In the genomic region with DNA sequence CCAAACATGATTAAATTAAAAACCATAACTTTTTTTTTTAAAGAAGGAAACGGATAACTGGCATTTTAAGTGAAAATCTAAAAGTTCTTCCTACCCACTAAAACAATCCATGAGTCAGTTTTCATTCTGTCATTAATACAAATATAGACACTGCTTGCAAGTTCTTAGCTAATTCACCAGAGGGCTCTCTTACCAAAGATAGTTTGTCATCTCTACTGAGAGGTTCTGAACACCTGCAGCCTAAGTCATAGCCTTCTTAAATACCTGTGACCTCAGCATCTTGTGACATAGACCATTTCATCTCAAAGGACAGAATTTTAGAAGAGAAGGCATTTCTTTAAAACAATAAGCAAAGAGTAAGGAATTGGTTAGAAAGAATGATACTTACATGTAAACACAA, we compare ENCODE assay signal across 9 cellular contexts.
DNase-seq lines count a peak whose midpoint lies in the region; ATAC-seq and TF ChIP-seq lines count a peak whose summit lies in the region.
"Had no signal": no experiment of that assay in that cellular context is flagged by ENCODE, and none has a peak within 500 bp of the region (broad histone marks: within the 10 kb centered on the region; RNA-seq: fewer than 3 reads in every experiment).

No MANE protein-coding gene starts in this region.

- H3K27me3 ChIP-seq in heart left ventricle: peaks cover 0 to 6% (median 0%) of the 10 kb centered on the region in 9 donors

- no peaks in the 10 kb centered on the region for H3K27me3 Mint-ChIP-seq in type B pancreatic cell
- H3K27me3 Mint-ChIP-seq: dendritic cell treated with granulocyte-macrophage colony-stimulating factor and Interleukin-4, amounts not matched to agents 40 ng/mL and 50 ng/mL, for 4 days had no signal

- H3K4me3 ChIP-seq in heart left ventricle: no peak overlapping the region

- H3K36me3 ChIP-seq in heart left ventricle: no peaks in the 10 kb centered on the region

- DNase-seq in heart left ventricle (no peak), Right ventricle myocardium inferior (ENCODE audit: missing footprints) (no peak), NCI-H526 (lab: John Stamatoyannopoulos, UW) (peak; percentile 0 to 18), erythroblast (lab: John Stamatoyannopoulos, UW) (peak; percentile 0 to 2), type B pancreatic cell (ENCODE audit: extremely low spot score, unreplicated experiment) (no peak)

- peak in 2 of 4 donors; percentile 44 to 76 for ATAC-seq in heart left ventricle
- no peak for ATAC-seq in Right ventricle myocardium inferior
- no peak for ATAC-seq in GM21528 (IDR thresholded peaks at IDR 0.05; ENCODE audit: low FRiP score, unreplicated experiment)
- no peak for ATAC-seq in HG03442 (IDR thresholded peaks at IDR 0.05; ENCODE audit: unreplicated experiment)
- no peak for ATAC-seq in GM18861 (IDR thresholded peaks at IDR 0.05; ENCODE audit: unreplicated experiment)

- H3K27ac Mint-ChIP-seq in type B pancreatic cell: peak overlapping the region; percentile 10
- H3K27ac Mint-ChIP-seq: dendritic cell treated with granulocyte-macrophage colony-stimulating factor and Interleukin-4, amounts not matched to agents 40 ng/mL and 50 ng/mL, for 4 days had no signal

- H3K4me1 ChIP-seq in heart left ventricle: no peaks in the 10 kb centered on the region

- 40 to 71% (median 48%) methylated on average over 1 of the region's 1 CpG for WGBS in heart left ventricle, 4 donors

- no peak overlapping the region for H3K4me3 Mint-ChIP-seq in type B pancreatic cell
- H3K4me3 Mint-ChIP-seq: dendritic cell treated with granulocyte-macrophage colony-stimulating factor and Interleukin-4, amounts not matched to agents 40 ng/mL and 50 ng/mL, for 4 days had no signal

- TF ChIP-seq CTCF in heart left ventricle (IDR thresholded peaks at IDR 0.05) (peak in 7 of 12 donors; percentile 17 to 43 (median 30)), type B pancreatic cell (conservative IDR thresholded peaks at IDR 0.05) (peak; percentile 37)

- no peak overlapping the region for H3K27ac ChIP-seq in heart left ventricle

- H3K4me1 Mint-ChIP-seq in type B pancreatic cell (ENCODE audit: unreplicated experiment): no peaks in the 10 kb centered on the region

- H3K36me3 Mint-ChIP-seq in type B pancreatic cell: peaks cover 4% of the 10 kb centered on the region

- TF ChIP-seq POLR2A in heart left ventricle (IDR thresholded peaks at IDR 0.05): no peak
- no peak for TF ChIP-seq POLR2A in erythroblast (IDR thresholded peaks at IDR 0.05; ENCODE audit: low read length)

- H3K9me3 Mint-ChIP-seq in type B pancreatic cell: no peaks in the 10 kb centered on the region
- H3K9me3 Mint-ChIP-seq: dendritic cell treated with granulocyte-macrophage colony-stimulating factor and Interleukin-4, amounts not matched to agents 40 ng/mL and 50 ng/mL, for 4 days had no signal

- intact Hi-C loops in heart left ventricle (cut with DNase I): loop anchor here in 2 of 10 donors (10.0 kb wide), 1 partner anchor 806 kb away; no protein-coding TSS in a partner anchor
- intact Hi-C loops in Right ventricle myocardium inferior (cut with DNase I): loop anchor here (10.0 kb wide), 1 partner anchor 286 kb away; the partner anchor contains the start of gene GNL3L

- H3K9me3 ChIP-seq in heart left ventricle: no peaks in the 10 kb centered on the region

Comparison
In these comparisons a context has a peak if more than half of its experiments do, and no peak if none do; other contexts are left out.
1. DNase-seq: peak in NCI-H526 (2 of 2) and erythroblast (2 of 2); none in heart left ventricle (0 of 5), Right ventricle myocardium inferior (single experiment) and type B pancreatic cell (single experiment).